ENCODE assay signal across 26 cellular contexts in the genomic region with DNA sequence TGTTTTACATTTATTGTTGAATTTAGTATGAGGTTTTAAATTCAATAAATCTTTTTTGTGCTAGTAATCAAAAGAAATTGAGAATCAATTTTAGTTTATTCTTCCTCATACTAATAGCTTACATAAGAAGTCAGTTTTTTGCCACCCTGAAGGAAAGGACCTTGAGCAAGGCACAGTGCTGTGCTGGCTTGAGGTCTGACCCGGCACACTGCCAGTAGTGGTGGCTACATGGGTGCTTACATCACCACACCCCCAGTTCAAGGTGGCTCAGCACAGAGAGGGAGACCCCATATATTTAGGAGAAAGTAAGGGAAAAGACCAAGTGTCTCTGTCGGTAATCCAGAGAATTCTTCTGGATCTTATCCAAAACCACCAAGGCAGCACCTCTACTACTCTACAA.
"Had no signal": no experiment of that assay in that cellular context is flagged by ENCODE, and none has a peak within 500 bp of the region (broad histone marks: within the 10 kb centered on the region; RNA-seq: fewer than 3 reads in every experiment).

No MANE protein-coding gene starts in this region.

- DNase-seq: stimulated activated CD4-positive, alpha-beta T cell treated with anti-CD3 and anti-CD28 coated beads, Interleukin-2, amount 100 ng/mL, for 48 hours; stimulated activated CD4-positive, alpha-beta T cell treated with anti-CD3 and anti-CD28 coated beads, Interleukin-4, amount 100 ng/mL, for 1 hour; stimulated activated CD4-positive, alpha-beta T cell treated with anti-CD3 and anti-CD28 coated beads, Interleukin-4, amount 100 ng/mL, for 24 hours; stimulated activated CD4-positive, alpha-beta T cell treated with anti-CD3 and anti-CD28 coated beads, Interleukin-4, amount 100 ng/mL, for 4 hours; stimulated activated CD8-positive, alpha-beta memory T cell treated with anti-CD3 and anti-CD28 coated beads, Interleukin-4, amount 100 ng/mL, for 48 hours; stimulated activated naive B cell treated with anti-CD40 and anti-IgM and Interleukin-4, amounts not matched to agents 10 μg/mL and 1 μg/mL and 100 μg/mL, for 72 hours; stimulated activated naive CD4-positive, alpha-beta T cell; stimulated activated naive CD4-positive, alpha-beta T cell treated with Interleukin-2 at 50 U/mL for 16 hours; stimulated activated naive CD8-positive, alpha-beta T cell treated with anti-CD3 and anti-CD28 coated beads, Interleukin-15, amount 100 ng/mL, for 72 hours; stimulated activated naive CD8-positive, alpha-beta T cell treated with anti-CD3 and anti-CD28 coated beads, Interleukin-15, Interleukin-2, amounts not matched to agents 100 U/mL and 50 U/mL, for 24 hours; stomach; substantia nigra; testis; thyroid gland; tibial artery; transverse colon; trophoblast cell; upper lobe of left lung; upper lobe of right lung; uterus had no signal

- H3K27ac ChIP-seq: stomach, suprapubic skin, testis, thoracic aorta, thyroid gland, tibial artery, tibial nerve, transverse colon, upper lobe of left lung, upper lobe of right lung, uterus, vagina had no signal

- H3K36me3 ChIP-seq: stomach, suprapubic skin, thoracic aorta, thyroid gland, tibial artery, tibial nerve, transverse colon, upper lobe of left lung, upper lobe of right lung, uterus, vagina had no signal

- H3K4me1 ChIP-seq: stomach, suprapubic skin, testis, thyroid gland, tibial artery, tibial nerve, transverse colon, upper lobe of left lung, upper lobe of right lung, uterus, vagina had no signal

- H3K4me3 ChIP-seq: stomach, suprapubic skin, testis, thoracic aorta, thyroid gland, tibial artery, tibial nerve, transverse colon, upper lobe of left lung, upper lobe of right lung, uterus, vagina had no signal

- H3K27me3 ChIP-seq: stomach, suprapubic skin, testis, thyroid gland, tibial artery, tibial nerve, transverse colon, upper lobe of left lung, upper lobe of right lung, uterus, vagina had no signal

- H3K9me3 ChIP-seq: stomach, suprapubic skin, testis, thoracic aorta, thyroid gland, tibial artery, tibial nerve, transverse colon, upper lobe of left lung, upper lobe of right lung, uterus, vagina had no signal

- ATAC-seq: stimulated activated effector memory CD8-positive, alpha-beta T cell treated with anti-CD3 and anti-CD28 coated beads, Interleukin-12 subunit alpha, Interleukin-12 subunit beta, amount 100 ng/mL, for 72 hours; stimulated activated memory B cell treated with anti-CD40 and anti-IgM and Interleukin-4, amounts not matched to agents 10 μg/mL and 1 μg/mL and 100 μg/mL, for 72 hours; stimulated activated naive B cell treated with anti-CD40 and anti-IgM and Interleukin-4, amounts not matched to agents 10 μg/mL and 1 μg/mL and 100 μg/mL, for 72 hours; stimulated activated naive CD8-positive, alpha-beta T cell treated with anti-CD3 and anti-CD28 coated beads, Interleukin-15, amount 100 ng/mL, for 72 hours; stimulated activated naive CD8-positive, alpha-beta T cell treated with anti-CD3 and anti-CD28 coated beads, Interleukin-15, Interleukin-2, amounts not matched to agents 100 U/mL and 50 U/mL, for 24 hours; upper lobe of right lung had no signal
